10 cellular contexts compared by ENCODE assay signal in the genomic region with DNA sequence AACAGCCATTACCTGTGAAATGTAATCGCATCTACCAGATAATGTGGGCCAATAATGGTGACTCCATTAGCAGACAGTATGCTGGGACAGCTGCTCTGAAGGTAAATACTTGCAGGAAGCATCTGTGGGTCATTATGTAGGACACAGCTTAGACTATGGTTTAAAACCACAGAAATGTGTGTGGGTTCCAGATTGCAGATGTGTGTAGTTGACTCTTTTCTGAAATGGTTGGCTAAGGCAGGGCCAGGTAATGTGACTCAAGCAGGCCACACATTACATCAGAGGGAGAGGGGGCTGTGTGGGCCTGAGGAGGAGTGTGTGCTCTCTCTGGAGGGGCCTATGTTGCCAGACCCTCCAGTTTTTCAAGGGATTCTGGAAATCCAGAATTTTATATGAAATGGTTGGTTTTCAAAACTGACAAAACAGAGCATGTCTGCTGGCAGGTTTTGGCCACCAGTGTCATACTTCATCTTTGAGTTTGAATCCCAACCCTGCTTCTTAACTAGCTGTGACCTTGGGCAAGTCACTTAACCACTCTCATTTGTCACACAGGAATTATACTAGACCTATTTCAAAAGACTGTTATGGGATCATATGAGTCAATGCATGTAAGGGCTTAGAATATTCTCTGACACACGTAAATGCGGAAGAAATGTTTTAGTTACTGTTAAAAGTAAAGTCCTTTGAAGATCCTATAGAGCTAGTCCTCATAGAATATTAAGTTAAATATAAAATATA.
DNase-seq lines count a peak whose midpoint lies in the region; ATAC-seq and TF ChIP-seq lines count a peak whose summit lies in the region.
"Had no signal": no experiment of that assay in that cellular context is flagged by ENCODE, and none has a peak within 500 bp of the region (broad histone marks: within the 10 kb centered on the region; RNA-seq: fewer than 3 reads in every experiment).

No MANE protein-coding gene starts in this region.

- TF ChIP-seq CTCF in GM12865 (IDR thresholded peaks at IDR 0.05; ENCODE audit: insufficient read depth, low read depth, low read length, missing control alignments) (no peak), heart left ventricle (IDR thresholded peaks at IDR 0.05) (no peak)

- no peak overlapping the region for H3K4me3 ChIP-seq in GM12865 (ENCODE audit: low read depth, low read length)
- no peak overlapping the region for H3K4me3 ChIP-seq in heart left ventricle

- H3K9me3 ChIP-seq in heart left ventricle = no peaks in the 10 kb centered on the region

- H3K4me1 ChIP-seq in heart left ventricle = peaks cover 0 to 6% (median 0%) of the 10 kb centered on the region in 12 donors

- H3K27me3 ChIP-seq in heart left ventricle = no peaks in the 10 kb centered on the region

- intact Hi-C loops in heart left ventricle (cut with DNase I) = loop anchor here in 1 of 10 donors (10.0 kb wide), 1 partner anchor 53 kb away; no protein-coding TSS in a partner anchor

- DNase-seq in GM12865 (ENCODE audit: low read depth) (peak; percentile 61), SHP77 treated with DMSO at 0.1 percent for 48 hours (lab: John Stamatoyannopoulos, UW) (peak; percentile 35), islet precursor cell (peak; percentile 80), heart left ventricle (no peak), NCI-H1105 (lab: John Stamatoyannopoulos, UW) (no peak)
- DNase-seq: activated gamma-delta T cell, left cardiac atrium had no signal

- ATAC-seq in HG02852 (IDR thresholded peaks at IDR 0.05; ENCODE audit: unreplicated experiment) (peak; percentile 86), heart left ventricle (no peak), GM21526 (IDR thresholded peaks at IDR 0.05; ENCODE audit: low FRiP score, unreplicated experiment) (no peak), HG03457 (IDR thresholded peaks at IDR 0.05; ENCODE audit: unreplicated experiment) (no peak)
- ATAC-seq: left cardiac atrium had no signal

- peaks cover 0 to 49% (median 28%) of the 10 kb centered on the region in 9 donors for H3K36me3 ChIP-seq in heart left ventricle

- H3K27ac ChIP-seq in heart left ventricle = no peak overlapping the region

- no peak for TF ChIP-seq POLR2A in heart left ventricle (IDR thresholded peaks at IDR 0.05)

- WGBS in heart left ventricle, 4 donors = 95 to 99% (median 96%) methylated on average over 3 of the region's 3 CpGs

Comparison
In these comparisons a context has a peak if more than half of its experiments do, and no peak if none do; other contexts are left out.
1. DNase-seq: peak in GM12865 (single experiment), SHP77 treated with DMSO at 0.1 percent for 48 hours (single experiment) and islet precursor cell (single experiment); none in heart left ventricle (0 of 5) and NCI-H1105 (single experiment).